Comparison of ENCODE assay signal across 12 cellular contexts in genomic region chr19:17335575-17335974, GRCh38. TPM values are rescaled to one million over a fixed set of nuclear protein-coding genes. Genes with fewer than 3 reads are reported as not detected.
DNase-seq lines count a peak whose midpoint lies in the region; ATAC-seq and TF ChIP-seq lines count a peak whose summit lies in the region.
"Had no signal": no experiment of that assay in that cellular context is flagged by ENCODE, and none has a peak within 500 bp of the region (broad histone marks: within the 10 kb centered on the region; RNA-seq: fewer than 3 reads in every experiment).

No MANE protein-coding gene starts in this region.

- H3K36me3 ChIP-seq in mammary epithelial cell (ENCODE audit: insufficient read depth, low read length), result no peaks in the 10 kb centered on the region

- peak overlapping the region; percentile 86 for H3K4me3 Mint-ChIP-seq in osteocyte (ENCODE audit: unreplicated experiment)

- no peaks in the 10 kb centered on the region for H3K9me3 ChIP-seq in mammary epithelial cell (replicated peaks; ENCODE audit: insufficient read depth, low read length)

- no peak for ATAC-seq in GM21381 (IDR thresholded peaks at IDR 0.05; ENCODE audit: unreplicated experiment)
- ATAC-seq in sciatic nerve, result no peak

- peaks cover 23% of the 10 kb centered on the region for H3K4me1 Mint-ChIP-seq in osteocyte (ENCODE audit: unreplicated experiment)

- H2AFZ ChIP-seq in mammary epithelial cell (ENCODE audit: low read depth, low read length), result no peak overlapping the region

- TF ChIP-seq RAD21 in Ishikawa (IDR thresholded peaks at IDR 0.05; ENCODE audit: low read depth), result no peak

- intact Hi-C loops in mammary epithelial cell (cut with micrococcal nuclease) (loop anchor here (2.0 kb wide), 1 partner anchor 39 kb away; no protein-coding TSS in a partner anchor), sciatic nerve (cut with DNase I) (no loop called here)

- H3K79me2 ChIP-seq in mammary epithelial cell (ENCODE audit: insufficient read depth, low read length), result peaks cover 13% of the 10 kb centered on the region

- BruUV-seq in mammary epithelial cell (replicated peaks; lab: Mats Ljungman, UMichigan), result no TSS peak

- H3K27me3 ChIP-seq in mammary epithelial cell (ENCODE audit: insufficient read depth, low read length), result no peaks in the 10 kb centered on the region

- H3K27ac Mint-ChIP-seq in osteocyte (ENCODE audit: unreplicated experiment), result peak overlapping the region; percentile 68

- H3K4me1 ChIP-seq in mammary epithelial cell (ENCODE audit: insufficient read depth, low read length), result peaks cover 25% of the 10 kb centered on the region

- DNase-seq in DMS 273 (lab: John Stamatoyannopoulos, UW; ENCODE audit: unreplicated experiment) (peak; percentile 36), DMS 273 treated with DMSO at 0.1 percent for 48 hours (lab: John Stamatoyannopoulos, UW) (no peak), mammary epithelial cell (no peak), osteocyte (ENCODE audit: extremely low spot score, unreplicated experiment) (no peak), sciatic nerve (ENCODE audit: low spot score) (no peak), pons (ENCODE audit: low spot score) (no peak)
- DNase-seq: 8988T, activated B cell treated with CpG ODN at 0.5 μM for 24 hours, NCI-H1105 treated with DMSO at 0.1 percent for 48 hours, occipital lobe had no signal

- H4K20me1 ChIP-seq in mammary epithelial cell (ENCODE audit: insufficient read depth, low read length), result no peaks in the 10 kb centered on the region

- no peak overlapping the region for H3K4me3 ChIP-seq in mammary epithelial cell (replicated peaks in 1 of 3; ENCODE audit: insufficient read depth in 1 of 3, low read depth in 2 of 3, low read length in 3 of 3)

- no peak overlapping the region for H3K9ac ChIP-seq in mammary epithelial cell (ENCODE audit: insufficient read depth, low read length)

- peak overlapping the region; percentile 93 for H3K4me2 ChIP-seq in mammary epithelial cell (ENCODE audit: insufficient read depth, low read depth, low read length)

- H3K9me3 Mint-ChIP-seq in osteocyte (ENCODE audit: unreplicated experiment), result no peaks in the 10 kb centered on the region
- H3K9me3 Mint-ChIP-seq: activated B cell treated with CpG ODN at 0.5 μM for 24 hours had no signal

- no peak for TF ChIP-seq CTCF in mammary epithelial cell (conservative IDR thresholded peaks at IDR 0.05 in 1 of 2, IDR thresholded peaks at IDR 0.05 in 1 of 2; ENCODE audit: extremely low read depth in 1 of 2, insufficient read depth in 1 of 2, low read depth in 1 of 2, low read length in 2 of 2)
- TF ChIP-seq CTCF in osteocyte (IDR thresholded peaks at IDR 0.05), result no peak

- dilution Hi-C loops in mammary epithelial cell (cut with HindIII; ENCODE audit: low sequenced_read_pairs), result loop anchor here (25.0 kb wide), 1 partner anchor 102 kb away; the partner anchor contains the start of gene TMEM221

- no peak for TF ChIP-seq EP300 in Ishikawa (IDR thresholded peaks at IDR 0.05; ENCODE audit: borderline replicate concordance)

- H3K36me3 Mint-ChIP-seq in osteocyte (ENCODE audit: unreplicated experiment), result no peaks in the 10 kb centered on the region

- H3K27me3 Mint-ChIP-seq in osteocyte (ENCODE audit: unreplicated experiment), result no peaks in the 10 kb centered on the region

- no peak overlapping the region for H3K27ac ChIP-seq in mammary epithelial cell (ENCODE audit: insufficient read depth, low read depth, low read length)

- CTCF ChIA-PET in mammary epithelial cell (lab: Charles Lee; ENCODE audit: low non-redundant PET), result interaction anchor here (0.6 kb wide), 1 partner anchor 132 kb away, joined by 3 read pairs; no protein-coding TSS in a partner anchor

- WGBS in mammary epithelial cell (ENCODE audit: low coverage, missing lambda C conversion rate), result 52% methylated on average over 7 of the region's 10 CpGs

- in situ Hi-C loops in mammary epithelial cell (cut with MboI; ENCODE audit: low sequenced_read_pairs in 2 of 2), result no loop called here

TF ChIP-seq in Ishikawa, 13 proteins besides CTCF, POLR2A, EP300 and RAD21:
- no peak for TF ChIP-seq EGR1 (IDR thresholded peaks at IDR 0.05)
- TF ChIP-seq NFIC (IDR thresholded peaks at IDR 0.05), result 0 out of 2 replicates have a peak, but pooled peaks have one; percentile 28

RNA-seq across cellular contexts. Expression of gene ANO8, which starts 0.9 kb away (rescaled TPM):
- total RNA-seq in mammary epithelial cell (10 to 100 TPM in 1 of 2 donors, 1 to 10 TPM in 1; 3.5 to 10.8 TPM), osteocyte (17.7 and 21.9 TPM in 2 replicates), sciatic nerve (14.8 TPM)
- polyA plus RNA-seq in mammary epithelial cell, result 1.3 TPM
- polyA minus RNA-seq in mammary epithelial cell, result 5.0 TPM

RNA-seq across cellular contexts. Expression of gene GTPBP3, which starts 1.8 kb away (rescaled TPM):
- total RNA-seq in mammary epithelial cell (10 to 100 TPM; 17.5 to 35.3 TPM), osteocyte (27.2 and 28.9 TPM in 2 replicates), sciatic nerve (22.0 TPM)
- 12.5 TPM for polyA plus RNA-seq in mammary epithelial cell
- polyA minus RNA-seq in mammary epithelial cell, result 12.3 TPM

RNA-seq across cellular contexts. Expression of gene DDA1, which starts 26.2 kb away (rescaled TPM):
- total RNA-seq in mammary epithelial cell, result 10 to 100 TPM; 35.8 to 83.1 TPM
- polyA plus RNA-seq in mammary epithelial cell, result 72.6 TPM
- 26.9 TPM for polyA minus RNA-seq in mammary epithelial cell
- total RNA-seq in osteocyte, result 46.3 and 50.0 TPM in 2 replicates
- total RNA-seq in sciatic nerve, result 29.4 TPM

RNA-seq across cellular contexts. Expression of gene MRPL34, which starts 29.9 kb away (rescaled TPM):
- total RNA-seq in mammary epithelial cell (10 to 100 TPM; 36.7 to 76.3 TPM), osteocyte (66.9 and 78.8 TPM in 2 replicates), sciatic nerve (55.0 TPM)
- 43.1 TPM for polyA plus RNA-seq in mammary epithelial cell
- polyA minus RNA-seq in mammary epithelial cell, result 7.2 TPM

RNA-seq across cellular contexts. Expression of gene ABHD8, which starts 32.4 kb away (rescaled TPM):
- total RNA-seq in mammary epithelial cell (10 to 100 TPM in 1 of 2 donors, 1 to 10 TPM in 1; 8.5 to 29.3 TPM), osteocyte (5.0 and 6.1 TPM in 2 replicates), sciatic nerve (14.9 TPM)
- 3.6 TPM for polyA plus RNA-seq in mammary epithelial cell
- 1.1 TPM for polyA minus RNA-seq in mammary epithelial cell
